8 cellular contexts compared by ENCODE assay signal in genomic region chr11:96341237-96342130, GRCh38. TPM values are rescaled to one million over a fixed set of nuclear protein-coding genes. Genes with fewer than 3 reads are reported as not detected.
A peak's percentile ranks its signal among the peaks of the same experiment; 100 is the strongest.
DNase-seq lines count a peak whose midpoint lies in the region; ATAC-seq and TF ChIP-seq lines count a peak whose summit lies in the region.

No MANE protein-coding gene starts in this region.

- intact Hi-C loops in lower leg skin (cut with DNase I; ENCODE audit: low total_unique reads), result loop anchor here (5.0 kb wide), 2 partner anchors 294 to 494 kb away; no protein-coding TSS in a partner anchor

- H3K4me3 ChIP-seq in lower leg skin (ENCODE audit: low read depth, poor library complexity, severe bottlenecking), result peak overlapping the region; percentile 54

- 14 to 22% methylated on average over 25 to 26 of the region's 26 CpGs for whole genome bisulfite sequencing in lower leg skin, 2 donors

- DNase-seq in AG08396 (ENCODE audit: low spot score), result peak; percentile 55
- DNase-seq in HT-29 (ENCODE audit: low spot score), result peak; percentile 79
- DNase-seq in activated CD4-positive, CD25-positive, alpha-beta regulatory T cell treated with anti-CD3 and anti-CD28 coated beads, Interleukin-2, amount 50 U/mL, for 72 hours, result peak; percentile 66
- DNase-seq in lower leg skin (ENCODE audit: low spot score in 2 of 2), result peak; percentile 45 to 89
- peak; percentile 36 for DNase-seq in stimulated activated CD8-positive, alpha-beta memory T cell treated with anti-CD3 and anti-CD28 coated beads, Interleukin-12 subunit alpha, Interleukin-12 subunit beta, amount 100 ng/mL, for 1 hour (ENCODE audit: low read depth)
- no peak for DNase-seq in NCI-H2029 treated with DMSO at 0.1 percent for 48 hours (lab: John Stamatoyannopoulos, UW)

- peak overlapping the region; percentile 90 for H3K27ac ChIP-seq in cingulate gyrus (ENCODE audit: low read depth, low read length)

- TF ChIP-seq POLR2A in lower leg skin (IDR thresholded peaks at IDR 0.05), result no peak

- peak; percentile 25 for ATAC-seq in GM19372 (IDR thresholded peaks at IDR 0.05; ENCODE audit: low read depth, unreplicated experiment)

- TF ChIP-seq CTCF in lower leg skin (IDR thresholded peaks at IDR 0.05), result no peak

RNA-seq across cellular contexts. Expression of gene MAML2, which starts 1.5 kb away (rescaled TPM):
- 4.8 and 5.2 TPM in 2 replicates for total RNA-seq in HT-29 (2014; rRNA removed; shearing (Covaris generic))
- total RNA-seq in lower leg skin, result 10 to 100 TPM; 17.6 to 31.6 (median 25.8) TPM

RNA-seq across cellular contexts. Expression of gene CCDC82, which starts 48.2 kb away (rescaled TPM):
- 7.6 and 9.5 TPM in 2 replicates for total RNA-seq in HT-29 (2014; rRNA removed; shearing (Covaris generic))
- total RNA-seq in lower leg skin, result 10 to 100 TPM in 1 of 4 donors, 1 to 10 TPM in 3; 5.4 to 15.2 (median 7.8) TPM

RNA-seq across cellular contexts. Expression of gene JRKL, which starts 48.3 kb away (rescaled TPM):
- 4.5 and 5.1 TPM in 2 replicates for total RNA-seq in HT-29 (2014; rRNA removed; shearing (Covaris generic))
- total RNA-seq in lower leg skin, result 10 to 100 TPM in 1 of 4 donors, 1 to 10 TPM in 3; 4.0 to 10.2 (median 5.3) TPM
